Comparison of ENCODE assay signal across 1 cellular context in the genomic region with DNA sequence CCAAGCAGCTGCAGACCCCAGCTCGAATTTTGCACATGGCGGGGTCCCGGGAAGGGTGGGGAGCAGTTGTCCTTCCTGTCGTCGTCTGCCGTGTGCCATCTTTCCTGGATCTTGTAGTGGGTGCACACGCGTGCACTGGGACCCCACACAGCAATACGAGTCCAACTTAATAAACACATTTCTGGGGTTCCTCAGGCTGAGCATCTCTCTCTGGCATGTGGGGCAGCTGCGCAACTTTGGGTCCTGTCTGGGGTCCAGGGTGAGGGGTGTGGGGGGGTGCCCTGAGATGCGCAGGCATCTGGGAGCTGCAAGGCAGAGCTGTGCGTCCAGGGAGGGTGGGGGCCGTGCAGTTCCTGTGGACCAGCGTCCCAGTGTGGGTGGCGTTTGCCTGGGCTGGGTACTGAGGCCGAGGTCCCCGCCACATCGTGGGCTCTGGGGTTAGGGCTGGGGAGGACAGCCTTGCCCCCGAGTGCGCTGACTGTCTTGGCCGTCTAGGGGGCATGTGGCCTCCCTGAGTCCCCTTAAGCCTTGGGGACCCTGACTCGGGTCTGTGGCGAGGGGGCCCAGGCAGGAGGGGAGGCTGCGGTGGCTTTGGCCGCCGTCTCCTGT.
TF ChIP-seq lines count a peak whose summit lies in the region.

No MANE protein-coding gene starts in this region.

TF ChIP-seq in IMR-90, 13 proteins besides CTCF, POLR2A, EP300 and RAD21:
- TF ChIP-seq MAZ (IDR thresholded peaks at IDR 0.05; ENCODE audit: borderline replicate concordance, low read depth, low read length), result no peak
- TF ChIP-seq BHLHE40 (IDR thresholded peaks at IDR 0.05; ENCODE audit: low read depth, low read length), result no peak
- TF ChIP-seq, protein P1, sequence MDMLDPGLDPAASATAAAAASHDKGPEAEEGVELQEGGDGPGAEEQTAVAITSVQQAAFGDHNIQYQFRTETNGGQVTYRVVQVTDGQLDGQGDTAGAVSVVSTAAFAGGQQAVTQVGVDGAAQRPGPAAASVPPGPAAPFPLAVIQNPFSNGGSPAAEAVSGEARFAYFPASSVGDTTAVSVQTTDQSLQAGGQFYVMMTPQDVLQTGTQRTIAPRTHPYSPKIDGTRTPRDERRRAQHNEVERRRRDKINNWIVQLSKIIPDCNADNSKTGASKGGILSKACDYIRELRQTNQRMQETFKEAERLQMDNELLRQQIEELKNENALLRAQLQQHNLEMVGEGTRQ (IDR thresholded peaks at IDR 0.05; ENCODE audit: low read depth, low read length), result no peak
- no peak for TF ChIP-seq NFE2L2 (IDR thresholded peaks at IDR 0.05; ENCODE audit: low read depth, low read length)
- TF ChIP-seq MXI1 (IDR thresholded peaks at IDR 0.05; ENCODE audit: borderline replicate concordance, low read depth, low read length), result no peak
- no peak for TF ChIP-seq CEBPB (IDR thresholded peaks at IDR 0.05; ENCODE audit: low read depth, low read length)
- TF ChIP-seq RFX5 (IDR thresholded peaks at IDR 0.05; ENCODE audit: low read depth, low read length), result no peak
- TF ChIP-seq RCOR1 (IDR thresholded peaks at IDR 0.05; ENCODE audit: insufficient replicate concordance, low read length), result no peak
- no peak for TF ChIP-seq SMC3 (IDR thresholded peaks at IDR 0.05; ENCODE audit: low read depth, low read length)
- no peak for TF ChIP-seq MAFK (IDR thresholded peaks at IDR 0.05; ENCODE audit: low read depth, low read length)
- TF ChIP-seq, protein P2, sequence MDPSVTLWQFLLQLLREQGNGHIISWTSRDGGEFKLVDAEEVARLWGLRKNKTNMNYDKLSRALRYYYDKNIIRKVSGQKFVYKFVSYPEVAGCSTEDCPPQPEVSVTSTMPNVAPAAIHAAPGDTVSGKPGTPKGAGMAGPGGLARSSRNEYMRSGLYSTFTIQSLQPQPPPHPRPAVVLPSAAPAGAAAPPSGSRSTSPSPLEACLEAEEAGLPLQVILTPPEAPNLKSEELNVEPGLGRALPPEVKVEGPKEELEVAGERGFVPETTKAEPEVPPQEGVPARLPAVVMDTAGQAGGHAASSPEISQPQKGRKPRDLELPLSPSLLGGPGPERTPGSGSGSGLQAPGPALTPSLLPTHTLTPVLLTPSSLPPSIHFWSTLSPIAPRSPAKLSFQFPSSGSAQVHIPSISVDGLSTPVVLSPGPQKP (IDR thresholded peaks at IDR 0.05; ENCODE audit: borderline replicate concordance, low read depth, low read length), result no peak
- no peak for TF ChIP-seq CHD1 (IDR thresholded peaks at IDR 0.05; ENCODE audit: low read depth, low read length)
- no peak for TF ChIP-seq FOS (IDR thresholded peaks at IDR 0.05; ENCODE audit: low read depth, low read length)
TF ChIP-seq in IMR-90: peak in this region for 0.
